9 cellular contexts compared by ENCODE assay signal in the genomic region with DNA sequence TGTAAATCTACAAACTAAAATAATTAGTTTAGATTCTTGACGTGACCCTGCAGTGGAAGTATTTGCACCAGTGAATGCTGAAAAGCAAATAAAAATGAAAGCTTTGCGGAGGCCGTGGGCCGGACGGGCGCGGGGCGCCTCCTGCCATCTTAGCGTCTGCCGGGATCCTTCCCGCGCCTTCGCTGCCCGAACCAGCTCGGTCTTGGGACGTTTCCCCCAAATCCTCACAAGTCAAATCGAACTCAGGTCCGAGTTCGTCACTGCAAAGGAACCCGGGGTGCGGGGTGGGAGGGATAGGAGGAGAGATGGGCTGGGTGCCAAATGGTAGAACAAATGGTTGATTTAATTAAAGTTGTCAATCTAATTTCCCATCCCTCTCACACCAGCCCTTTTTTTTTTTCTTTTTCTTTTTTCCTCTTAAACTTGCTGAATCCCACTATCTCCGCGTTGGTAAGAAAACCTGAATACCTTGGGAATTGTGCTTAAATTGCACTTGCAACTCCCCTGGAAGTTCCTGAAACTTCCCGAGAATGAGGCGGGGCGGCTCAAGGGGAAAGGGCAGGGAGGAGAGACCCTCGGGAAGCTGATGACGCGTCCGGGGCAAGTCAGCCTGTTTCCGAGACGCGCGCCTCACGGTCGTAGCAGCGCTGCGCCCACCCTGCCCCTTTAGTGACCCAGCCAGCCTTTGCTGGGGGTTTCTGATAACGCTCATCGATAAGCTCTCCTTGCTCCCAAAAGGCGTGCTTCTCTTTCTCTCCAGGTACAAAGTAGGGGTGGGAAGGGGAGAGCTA. TPM values are rescaled to one million over a fixed set of nuclear protein-coding genes. Genes with fewer than 3 reads are reported as not detected.
DNase-seq lines count a peak whose midpoint lies in the region; ATAC-seq and TF ChIP-seq lines count a peak whose summit lies in the region.
"Had no signal": no experiment of that assay in that cellular context is flagged by ENCODE, and none has a peak within 500 bp of the region (broad histone marks: within the 10 kb centered on the region; RNA-seq: fewer than 3 reads in every experiment).

No MANE protein-coding gene starts in this region.

- H3K4me3 ChIP-seq in Peyer's patch (peak overlapping the region; percentile 32 to 63 (median 43)), choroid plexus epithelial cell (ENCODE audit: low read depth, low read length) (peak overlapping the region; percentile 80)
- H3K4me3 ChIP-seq: K562 had no signal

- TF ChIP-seq CTCF in Peyer's patch (IDR thresholded peaks at IDR 0.05): no peak
- TF ChIP-seq CTCF in choroid plexus epithelial cell (conservative IDR thresholded peaks at IDR 0.05; ENCODE audit: low read depth, low read length): no peak
- TF ChIP-seq CTCF in GM13977 (IDR thresholded peaks at IDR 0.05; ENCODE audit: extremely low read depth, insufficient read depth, missing control alignments): no peak

- ATAC-seq in left colon (peak; percentile 11), HG02852 (IDR thresholded peaks at IDR 0.05; ENCODE audit: unreplicated experiment) (no peak)
- ATAC-seq: K562 had no signal

- TF ChIP-seq POLR2A in Peyer's patch (IDR thresholded peaks at IDR 0.05): no peak

- peaks cover 0 to 4% (median 0%) of the 10 kb centered on the region in 4 donors for H3K4me1 ChIP-seq in Peyer's patch

- intact Hi-C loops in left colon (cut with DNase I, micrococcal nuclease): loop anchor here in 1 of 2 donors (10.0 kb wide), 1 partner anchor 418 kb away; no protein-coding TSS in a partner anchor

- peak; percentile 75 for DNase-seq in EL
- peak in 2 of 3 donors; percentile 48 to 54 for DNase-seq in Peyer's patch
- peak; percentile 62 for DNase-seq in choroid plexus epithelial cell (ENCODE audit: low read depth)
- DNase-seq in left colon: peak in 1 of 2 donors; percentile 8
- peak; percentile 4 to 13 for DNase-seq in stimulated activated CD4-positive, alpha-beta T cell treated with anti-CD3 and anti-CD28 coated beads, Interleukin-4, amount 100 ng/mL, for 4 hours
- DNase-seq in activated effector memory CD4-positive, alpha-beta T cell treated with anti-CD3 and anti-CD28 coated beads, Interleukin-2, amount 50 U/mL, for 16 hours: no peak
- DNase-seq in GM13977 (ENCODE audit: low spot score): no peak

- H3K36me3 ChIP-seq in Peyer's patch: no peaks in the 10 kb centered on the region

- H3K9me3 ChIP-seq in Peyer's patch: no peaks in the 10 kb centered on the region

- no peaks in the 10 kb centered on the region for H3K27me3 ChIP-seq in Peyer's patch

- H3K27ac ChIP-seq in Peyer's patch: peak overlapping the region; percentile 32 to 86 (median 68)

- in situ Hi-C loops in GM13977 (cut with MboI; ENCODE audit: low pct_unique_long_range_greater_than_20kb, low sequenced_read_pairs, unreplicated experiment): no loop called here

RNA-seq across cellular contexts. Expression of a gene that starts 1.7 kb away (rescaled TPM):
- total RNA-seq in Peyer's patch (10 to 100 TPM in 2 of 4 donors, 1 to 10 TPM in 2; 4.6 to 19.8 (median 13.2) TPM), left colon (1 to 10 TPM; 6.5 to 8.3 TPM)

Comparison
In these comparisons a context has a peak if more than half of its experiments do, and no peak if none do; other contexts are left out.
1. DNase-seq: peak in EL (single experiment), Peyer's patch (2 of 3), choroid plexus epithelial cell (single experiment) and stimulated activated CD4-positive, alpha-beta T cell treated with anti-CD3 and anti-CD28 coated beads, Interleukin-4, amount 100 ng/mL, for 4 hours (2 of 2); none in activated effector memory CD4-positive, alpha-beta T cell treated with anti-CD3 and anti-CD28 coated beads, Interleukin-2, amount 50 U/mL, for 16 hours (single experiment) and GM13977 (single experiment).